10 cellular contexts compared by ENCODE assay signal in the genomic region with DNA sequence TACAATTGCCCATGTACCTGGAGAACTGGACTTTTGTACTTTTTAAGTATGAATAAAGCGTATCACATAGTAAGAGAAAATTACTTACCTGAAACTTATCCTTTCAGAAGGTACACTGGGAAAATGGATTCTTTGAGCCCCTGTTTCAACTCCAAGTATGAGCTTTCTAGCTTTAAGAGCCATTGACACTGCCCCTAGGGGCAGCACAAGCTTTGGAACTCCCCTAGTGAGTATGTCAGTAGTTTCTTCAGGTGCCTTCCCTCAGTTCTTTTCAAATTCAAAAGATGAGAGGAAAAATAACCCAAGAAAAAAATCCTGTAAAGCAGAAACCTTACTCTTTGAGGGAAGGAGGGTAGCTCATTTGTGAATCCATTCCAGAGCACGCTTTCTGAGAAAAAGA.
DNase-seq lines count a peak whose midpoint lies in the region; ATAC-seq, FAIRE-seq and TF ChIP-seq lines count a peak whose summit lies in the region.
"Had no signal": no experiment of that assay in that cellular context is flagged by ENCODE, and none has a peak within 500 bp of the region (broad histone marks: within the 10 kb centered on the region; RNA-seq: fewer than 3 reads in every experiment).

No MANE protein-coding gene starts in this region.

- H3K9me3 ChIP-seq in astrocyte (ENCODE audit: insufficient read depth, low read depth, low read length): no peaks in the 10 kb centered on the region
- no peaks in the 10 kb centered on the region for H3K9me3 ChIP-seq in MG63
- no peaks in the 10 kb centered on the region for H3K9me3 ChIP-seq in effector memory CD4-positive, alpha-beta T cell (ENCODE audit: control insufficient read depth, low read length)

- H3K27me3 Mint-ChIP-seq in astrocyte (ENCODE audit: low read depth, unreplicated experiment): no peaks in the 10 kb centered on the region
- no peaks in the 10 kb centered on the region for H3K27me3 Mint-ChIP-seq in memory B cell
- H3K27me3 Mint-ChIP-seq: dendritic cell treated with granulocyte-macrophage colony-stimulating factor and Interleukin-4, amounts not matched to agents 40 ng/mL and 50 ng/mL, for 4 days had no signal

- CTCF ChIA-PET in GM10248 (lab: Yijun Ruan, JAX): interaction anchor here (1.1 to 3.2 kb wide), 10 partner anchors 10 to 209 kb away, joined by 3 to 17 read pairs (median 4); a partner anchor contains a TSS

- no peak overlapping the region for H3K4me2 ChIP-seq in astrocyte (ENCODE audit: low read length)

- no peaks in the 10 kb centered on the region for H4K20me1 ChIP-seq in astrocyte (ENCODE audit: insufficient read depth, low read length)

- no peak overlapping the region for H3K9ac ChIP-seq in astrocyte (ENCODE audit: low read length)

- peaks cover 5% of the 10 kb centered on the region for H3K4me1 ChIP-seq in astrocyte (ENCODE audit: insufficient read depth, low read length)
- no peaks in the 10 kb centered on the region for H3K4me1 ChIP-seq in effector memory CD4-positive, alpha-beta T cell (ENCODE audit: control insufficient read depth, insufficient read depth, low read length, poor library complexity, severe bottlenecking)

- no peak overlapping the region for H3K4me3 Mint-ChIP-seq in astrocyte (ENCODE audit: unreplicated experiment)
- no peak overlapping the region for H3K4me3 Mint-ChIP-seq in memory B cell
- H3K4me3 Mint-ChIP-seq: dendritic cell treated with granulocyte-macrophage colony-stimulating factor and Interleukin-4, amounts not matched to agents 40 ng/mL and 50 ng/mL, for 4 days; nephron progenitor cell had no signal

- ATAC-seq in memory B cell (ENCODE audit: low read depth): peak; percentile 64
- ATAC-seq in HG03521 (IDR thresholded peaks at IDR 0.05; ENCODE audit: unreplicated experiment): no peak
- ATAC-seq in GM19467 (IDR thresholded peaks at IDR 0.05; ENCODE audit: unreplicated experiment): no peak

- TF ChIP-seq CTCF in GM10248 (IDR thresholded peaks at IDR 0.05; ENCODE audit: control extremely low read depth, extremely low read depth, low read depth, missing control alignments): peak; percentile 15
- TF ChIP-seq CTCF in astrocyte (IDR thresholded peaks at IDR 0.05; ENCODE audit: insufficient read depth, low read depth, low read length): peak; percentile 14

- no peak for FAIRE-seq in astrocyte (lab: Jason Lieb, UNC)

- no peak for DNase-seq in GM10248 (ENCODE audit: extremely low spot score)
- DNase-seq in HT-29 (ENCODE audit: low spot score): peak; percentile 48
- no peak for DNase-seq in astrocyte (ENCODE audit: low read depth)
- peak in 1 of 2 donors; percentile 1 for DNase-seq in memory B cell (ENCODE audit: low spot score in 2 of 2)
- DNase-seq in MG63: no peak
- DNase-seq in effector memory CD4-positive, alpha-beta T cell: no peak
- DNase-seq: nephron progenitor cell had no signal

- H3K27ac ChIP-seq in astrocyte (ENCODE audit: low read depth, low read length): no peak overlapping the region
- no peak overlapping the region for H3K27ac ChIP-seq in effector memory CD4-positive, alpha-beta T cell (ENCODE audit: insufficient read depth, low read length, poor library complexity, severe bottlenecking)

- POLR2A ChIA-PET in GM10248 (lab: Yijun Ruan, JAX): no interaction called here

- H3K9me3 Mint-ChIP-seq in astrocyte (ENCODE audit: unreplicated experiment) (no peaks in the 10 kb centered on the region), memory B cell (no peaks in the 10 kb centered on the region)
- H3K9me3 Mint-ChIP-seq: dendritic cell treated with granulocyte-macrophage colony-stimulating factor and Interleukin-4, amounts not matched to agents 40 ng/mL and 50 ng/mL, for 4 days; nephron progenitor cell had no signal

- H3K4me1 Mint-ChIP-seq in astrocyte (ENCODE audit: low read depth, unreplicated experiment): peaks cover 13% of the 10 kb centered on the region
- peaks cover 3% of the 10 kb centered on the region for H3K4me1 Mint-ChIP-seq in memory B cell
- H3K4me1 Mint-ChIP-seq: nephron progenitor cell had no signal

- no peaks in the 10 kb centered on the region for H3K36me3 ChIP-seq in astrocyte (ENCODE audit: insufficient read depth, low read length)
- no peaks in the 10 kb centered on the region; the same call in 1 of the 2 replicates for H3K36me3 ChIP-seq in MG63
- peaks cover 5% of the 10 kb centered on the region for H3K36me3 ChIP-seq in effector memory CD4-positive, alpha-beta T cell (ENCODE audit: control insufficient read depth, insufficient read depth, low read length)

- H3K36me3 Mint-ChIP-seq in astrocyte (ENCODE audit: low read depth, unreplicated experiment): no peaks in the 10 kb centered on the region
- peaks cover 6% of the 10 kb centered on the region for H3K36me3 Mint-ChIP-seq in memory B cell

- H3K79me2 ChIP-seq in astrocyte (ENCODE audit: insufficient read depth, low read length): peaks cover 13% of the 10 kb centered on the region

- H3K27ac Mint-ChIP-seq in astrocyte (ENCODE audit: unreplicated experiment) (no peak overlapping the region), memory B cell (no peak overlapping the region)
- H3K27ac Mint-ChIP-seq: dendritic cell treated with granulocyte-macrophage colony-stimulating factor and Interleukin-4, amounts not matched to agents 40 ng/mL and 50 ng/mL, for 4 days; nephron progenitor cell had no signal

- H3K27me3 ChIP-seq in astrocyte (ENCODE audit: insufficient read depth, low read length): no peaks in the 10 kb centered on the region
- H3K27me3 ChIP-seq in MG63: no peaks in the 10 kb centered on the region
- no peaks in the 10 kb centered on the region for H3K27me3 ChIP-seq in effector memory CD4-positive, alpha-beta T cell (replicated peaks; ENCODE audit: control insufficient read depth, insufficient read depth, low read length, poor library complexity, severe bottlenecking)

- H2AFZ ChIP-seq in astrocyte (ENCODE audit: low read depth, low read length): no peak overlapping the region

- H3K4me3 ChIP-seq in astrocyte (ENCODE audit: insufficient read depth, low read depth, low read length) (no peak overlapping the region), MG63 (no peak overlapping the region)
- H3K4me3 ChIP-seq in effector memory CD4-positive, alpha-beta T cell (ENCODE audit: insufficient read depth, low read depth, low read length, poor library complexity, severe bottlenecking): no peak overlapping the region
